Comparison of ENCODE assay signal across 8 cellular contexts in the genomic region with DNA sequence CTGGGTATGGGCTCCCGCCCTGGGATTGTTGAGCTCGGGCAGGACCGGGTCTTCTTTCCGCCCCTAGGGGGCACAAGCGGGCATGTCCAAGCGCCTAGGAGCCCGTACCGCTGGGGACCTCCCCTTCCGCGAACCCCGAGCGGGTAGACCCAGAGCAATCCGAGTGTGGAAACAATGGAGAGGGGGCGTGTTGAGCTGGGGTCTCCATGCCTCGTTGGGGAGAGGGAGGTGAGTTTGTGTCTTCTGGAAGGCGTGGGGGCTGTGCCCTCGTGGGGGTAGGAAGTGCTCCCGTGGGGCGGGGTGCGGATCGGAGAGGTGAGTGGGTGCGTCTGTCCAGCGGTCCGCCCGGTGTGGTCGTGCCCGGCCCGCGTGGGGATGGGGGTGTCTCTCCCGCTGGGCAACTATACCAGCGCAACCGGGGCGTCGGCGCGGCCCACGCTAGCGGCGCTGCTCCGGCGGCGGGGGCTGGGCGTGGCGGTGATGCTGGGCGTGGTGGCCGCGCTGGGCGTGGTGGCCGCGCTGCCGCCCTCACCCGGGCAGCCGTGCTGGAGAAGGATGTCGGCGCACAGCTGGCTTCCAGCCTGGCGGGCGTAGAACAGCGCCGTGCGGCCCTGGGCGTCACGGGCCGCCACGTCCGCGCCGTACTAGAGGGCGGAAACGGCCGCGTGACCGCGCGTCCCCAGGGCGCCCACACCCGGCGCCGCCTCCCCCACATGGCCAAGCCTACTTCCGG. TPM values are rescaled to one million over a fixed set of nuclear protein-coding genes. Genes with fewer than 3 reads are reported as not detected.
DNase-seq lines count a peak whose midpoint lies in the region; ATAC-seq and TF ChIP-seq lines count a peak whose summit lies in the region.

No MANE protein-coding gene starts in this region.

- peak; percentile 23 for TF ChIP-seq CTCF in OCI-LY3 (IDR thresholded peaks at IDR 0.05; ENCODE audit: low read depth, low read length)
- TF ChIP-seq CTCF in cardiac fibroblast (IDR thresholded peaks at IDR 0.05; ENCODE audit: low read depth, low read length), result peak; percentile 89

- no peak overlapping the region for H3K9ac ChIP-seq in OCI-LY3 (ENCODE audit: low read length)

- H3K9me3 ChIP-seq in OCI-LY3 (ENCODE audit: insufficient read depth, low read length), result no peaks in the 10 kb centered on the region

- H3K4me3 ChIP-seq in OCI-LY3 (ENCODE audit: low read length) (no peak overlapping the region), cardiac fibroblast (replicated peaks in 1 of 2; ENCODE audit: low read depth in 2 of 2, low read length in 2 of 2) (peak overlapping the region; percentile 80 to 87), skin epidermis (peak overlapping the region; percentile 43 to 70 (median 61))

- H3K4me2 ChIP-seq in OCI-LY3 (ENCODE audit: low read length), result no peak overlapping the region

- H4K20me1 ChIP-seq in OCI-LY3 (ENCODE audit: insufficient read depth, low read length), result no peaks in the 10 kb centered on the region

- no peaks in the 10 kb centered on the region for H3K79me2 ChIP-seq in OCI-LY3 (ENCODE audit: low read length)

- no peaks in the 10 kb centered on the region for H3K4me1 ChIP-seq in OCI-LY3 (ENCODE audit: low read length)

- no peaks in the 10 kb centered on the region for H3K27me3 ChIP-seq in OCI-LY3 (ENCODE audit: low read depth, low read length)

- peak; percentile 93 for DNase-seq in DMS 273 (lab: John Stamatoyannopoulos, UW; ENCODE audit: unreplicated experiment)
- peak; percentile 80 for DNase-seq in HT-29 (ENCODE audit: low spot score)
- DNase-seq in cardiac fibroblast (ENCODE audit: low read depth in 2 of 2), result peak; percentile 83 to 86
- DNase-seq in iris pigment epithelial cell (ENCODE audit: low read depth), result peak; percentile 71
- DNase-seq in activated gamma-delta T cell (lab: John Stamatoyannopoulos, UW), result no peak

- peaks cover 22% of the 10 kb centered on the region for H3K36me3 ChIP-seq in OCI-LY3 (replicated peaks; ENCODE audit: low read depth, low read length)

- no peak for ATAC-seq in HG02884 (IDR thresholded peaks at IDR 0.05; ENCODE audit: unreplicated experiment)

- H3K27ac ChIP-seq in OCI-LY3 (ENCODE audit: low read length) (no peak overlapping the region), skin epidermis (peak overlapping the region; percentile 12 to 90 (median 77))

- H2AFZ ChIP-seq in OCI-LY3 (ENCODE audit: low read depth, low read length), result no peak overlapping the region

RNA-seq across cellular contexts. Expression of a gene that starts 12.2 kb away (rescaled TPM):
- total RNA-seq in HT-29 (2014; rRNA removed; shearing (Covaris generic)), result 1.9 and 4.0 TPM in 2 replicates

RNA-seq across cellular contexts. Expression of a gene that starts 18.5 kb away (rescaled TPM):
- total RNA-seq in HT-29 (2014; rRNA removed; shearing (Covaris generic)), result 35.0 and 42.9 TPM in 2 replicates

RNA-seq across cellular contexts. Expression of a gene that starts 25.8 kb away (rescaled TPM):
- 310 and 345 TPM in 2 replicates for total RNA-seq in HT-29 (2014; rRNA removed; shearing (Covaris generic))

RNA-seq across cellular contexts. Expression of a gene that starts 28.6 kb away (rescaled TPM):
- total RNA-seq in HT-29 (2014; rRNA removed; shearing (Covaris generic)), result 9.4 and 12.3 TPM in 2 replicates

RNA-seq across cellular contexts. Expression of a gene that starts 32.4 kb away (rescaled TPM):
- total RNA-seq in HT-29 (2014; rRNA removed; shearing (Covaris generic)), result 94.5 and 105 TPM in 2 replicates
